ENCODE assay signal across 38 cellular contexts in the genomic region with DNA sequence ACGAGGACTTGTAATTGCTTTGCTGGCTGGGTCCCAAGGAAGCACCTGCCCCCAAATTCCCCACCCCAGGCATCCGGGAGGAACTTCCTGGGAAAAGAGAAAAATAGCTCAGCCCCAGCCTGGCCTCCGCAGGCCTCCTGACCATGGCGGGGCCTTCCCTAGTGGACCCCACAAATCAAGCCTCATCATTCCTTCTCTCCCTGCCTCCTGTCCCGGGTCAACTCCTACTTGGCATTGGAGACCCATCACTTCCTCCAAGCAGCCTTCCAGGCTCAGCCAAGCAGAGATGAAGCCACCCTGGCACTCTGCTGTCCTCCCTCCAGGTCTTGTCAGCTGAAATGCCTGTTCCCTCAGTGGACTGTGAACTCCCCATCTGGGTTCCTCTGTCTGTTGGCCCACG. TPM values are rescaled to one million over a fixed set of nuclear protein-coding genes. Genes with fewer than 3 reads are reported as not detected.
"Had no signal": no experiment of that assay in that cellular context is flagged by ENCODE, and none has a peak within 500 bp of the region (broad histone marks: within the 10 kb centered on the region; RNA-seq: fewer than 3 reads in every experiment).

No MANE protein-coding gene starts in this region.

- H3K4me1 ChIP-seq: adrenal gland, body of pancreas had no signal

- H3K36me3 Mint-ChIP-seq: activated CD4-positive, alpha-beta memory T cell treated with anti-CD3 and anti-CD28 coated beads for 36 hours; activated naive CD4-positive, alpha-beta T cell treated with anti-CD3 and anti-CD28 coated beads, Interleukin-2, amount 50 U/mL, for 72 hours; activated naive CD8-positive, alpha-beta T cell treated with anti-CD3 and anti-CD28 coated beads for 36 hours; T-cell had no signal

- H3K9me3 ChIP-seq: adrenal gland, body of pancreas had no signal

- DNase-seq: activated B cell treated with CpG ODN at 0.5 μM for 24 hours; activated CD4-positive, alpha-beta memory T cell treated with anti-CD3 and anti-CD28 coated beads for 36 hours; activated CD4-positive, alpha-beta T cell treated with anti-CD3 and anti-CD28 coated beads for 4 hours; activated CD4-positive, alpha-beta T cell treated with anti-CD3 and anti-CD28 coated beads, Interleukin-2, amount 10 ng/mL, durations not matched to agents 24 days and 14 days; activated CD4-positive, alpha-beta T cell treated with anti-CD3 and anti-CD28 coated beads, Interleukin-2, amount 50 U/mL, for 1 hour; activated CD4-positive, alpha-beta T cell treated with anti-CD3 and anti-CD28 coated beads, Interleukin-2, amount 50 U/mL, for 4 hours; activated CD4-positive, CD25-positive, alpha-beta regulatory T cell treated with anti-CD3 and anti-CD28 coated beads, Interleukin-2, amount 50 U/mL, for 72 hours; activated CD8-positive, alpha-beta memory T cell treated with anti-CD3 and anti-CD28 coated beads, Interleukin-2, amount 50 U/mL, for 4 hours; activated CD8-positive, alpha-beta T cell treated with anti-CD3 and anti-CD28 coated beads for 36 hours; activated effector memory CD4-positive, alpha-beta T cell treated with anti-CD3 and anti-CD28 coated beads, Interleukin-2, amount 50 U/mL, for 16 hours; activated gamma-delta T cell treated with Interleukin-2 at 50 U/mL for 16 hours; activated naive CD4-positive, alpha-beta T cell; activated naive CD4-positive, alpha-beta T cell treated with anti-CD3 and anti-CD28 coated beads for 36 hours; activated naive CD4-positive, alpha-beta T cell treated with anti-CD3 and anti-CD28 coated beads, Interleukin-2, amount 50 U/mL, for 16 hours; activated naive CD8-positive, alpha-beta T cell treated with anti-CD3 and anti-CD28 coated beads for 36 hours; activated T-cell treated with anti-CD3 and anti-CD28 coated beads for 4 hours; activated T-cell treated with anti-CD3 and anti-CD28 coated beads, Interleukin-2, amount 50 U/mL, for 1 hour; activated T-cell treated with anti-CD3 and anti-CD28 coated beads, Interleukin-2, amount 50 U/mL, for 4 hours; activated T-cell treated with anti-CD3 and anti-CD28 coated beads, Interleukin-2, amount 50 U/mL, for 72 hours; adrenal gland; amniotic stem cell; aorta; body of pancreas; brain microvascular endothelial cell; caudate nucleus; T-cell; T-helper 17 cell had no signal

- H3K4me1 Mint-ChIP-seq: activated B cell treated with CpG ODN at 0.5 μM for 24 hours; activated CD4-positive, alpha-beta T cell treated with anti-CD3 and anti-CD28 coated beads, Interleukin-2, amount 10 ng/mL, durations not matched to agents 24 days and 14 days; activated naive CD8-positive, alpha-beta T cell treated with anti-CD3 and anti-CD28 coated beads for 36 hours; activated T-helper 17 cell treated with anti-CD3 and anti-CD28 coated beads, Interleukin-2, amount 50 U/mL, for 72 hours; central memory CD8-positive, alpha-beta T cell; T-cell; T-helper 17 cell had no signal

- H3K36me3 ChIP-seq: adrenal gland, brain microvascular endothelial cell, cardiac muscle cell had no signal

- H3K27me3 Mint-ChIP-seq: activated B cell treated with CpG ODN at 0.5 μM for 24 hours; activated CD4-positive, alpha-beta T cell treated with anti-CD3 and anti-CD28 coated beads, Interleukin-2, amount 10 ng/mL, durations not matched to agents 24 days and 14 days; activated CD8-positive, alpha-beta T cell treated with anti-CD3 and anti-CD28 coated beads for 36 hours; activated naive CD8-positive, alpha-beta T cell treated with anti-CD3 and anti-CD28 coated beads for 36 hours; activated T-helper 17 cell treated with anti-CD3 and anti-CD28 coated beads, Interleukin-2, amount 50 U/mL, for 72 hours had no signal

- H3K4me3 ChIP-seq: adrenal gland, body of pancreas, cardiac muscle cell had no signal

- H3K27ac Mint-ChIP-seq: activated B cell treated with CpG ODN at 0.5 μM for 24 hours; activated CD4-positive, alpha-beta memory T cell treated with anti-CD3 and anti-CD28 coated beads for 36 hours; activated CD4-positive, alpha-beta T cell treated with anti-CD3 and anti-CD28 coated beads, Interleukin-2, amount 10 ng/mL, durations not matched to agents 24 days and 14 days; activated CD8-positive, alpha-beta T cell treated with anti-CD3 and anti-CD28 coated beads for 36 hours; activated naive CD4-positive, alpha-beta T cell treated with anti-CD3 and anti-CD28 coated beads for 36 hours; activated naive CD4-positive, alpha-beta T cell treated with anti-CD3 and anti-CD28 coated beads, Interleukin-2, amount 50 U/mL, for 72 hours; activated naive CD8-positive, alpha-beta T cell treated with anti-CD3 and anti-CD28 coated beads for 36 hours; activated T-cell treated with anti-CD3 and anti-CD28 coated beads, Interleukin-2, amount 50 U/mL, for 72 hours; activated T-helper 1 cell treated with anti-CD3 and anti-CD28 coated beads, Interleukin-12 subunit alpha, Interleukin-12 subunit beta, Interleukin-2, Interleukin-4 antibody, amounts not matched to agents 30 ng/mL and 10 ng/mL and 1 ng/mL, durations not matched to agents 14 hours and 24 hours and 36 hours; activated T-helper 17 cell treated with anti-CD3 and anti-CD28 coated beads, Interleukin-2, amount 50 U/mL, for 72 hours; T-cell; T-helper 17 cell had no signal

- FAIRE-seq: astrocyte, bronchial epithelial cell, TTC549 had no signal

- H3K27ac ChIP-seq: adrenal gland, body of pancreas, brain microvascular endothelial cell, cardiac muscle cell, VCaP had no signal

- ATAC-seq: activated CD8-positive, alpha-beta T cell treated with anti-CD3 and anti-CD28 coated beads for 36 hours; activated naive CD4-positive, alpha-beta T cell treated with anti-CD3 and anti-CD28 coated beads, Interleukin-2, amount 50 U/mL, for 72 hours; activated T-cell treated with anti-CD3 and anti-CD28 coated beads, Interleukin-2, amount 50 U/mL, for 4 hours; activated T-cell treated with anti-CD3 and anti-CD28 coated beads, Interleukin-2, amount 50 U/mL, for 72 hours; activated T-helper 17 cell treated with anti-CD3 and anti-CD28 coated beads, Interleukin-2, amount 50 U/mL, for 72 hours; body of pancreas; T-cell; T-helper 17 cell had no signal

- H3K27me3 ChIP-seq: adrenal gland, body of pancreas, brain microvascular endothelial cell, cardiac muscle cell had no signal

- H3K9me3 Mint-ChIP-seq: activated B cell treated with CpG ODN at 0.5 μM for 24 hours; activated CD4-positive, alpha-beta memory T cell treated with anti-CD3 and anti-CD28 coated beads for 36 hours; activated CD4-positive, alpha-beta T cell treated with anti-CD3 and anti-CD28 coated beads, Interleukin-2, amount 10 ng/mL, durations not matched to agents 24 days and 14 days; activated CD8-positive, alpha-beta T cell treated with anti-CD3 and anti-CD28 coated beads for 36 hours; activated naive CD4-positive, alpha-beta T cell treated with anti-CD3 and anti-CD28 coated beads for 36 hours; activated naive CD8-positive, alpha-beta T cell treated with anti-CD3 and anti-CD28 coated beads for 36 hours; activated T-cell treated with anti-CD3 and anti-CD28 coated beads, Interleukin-2, amount 50 U/mL, for 4 hours; activated T-cell treated with anti-CD3 and anti-CD28 coated beads, Interleukin-2, amount 50 U/mL, for 72 hours; activated T-helper 1 cell treated with anti-CD3 and anti-CD28 coated beads, Interleukin-12 subunit alpha, Interleukin-12 subunit beta, Interleukin-2, Interleukin-4 antibody, amounts not matched to agents 30 ng/mL and 10 ng/mL and 1 ng/mL, durations not matched to agents 14 hours and 24 hours and 36 hours; activated T-helper 17 cell treated with anti-CD3 and anti-CD28 coated beads, Interleukin-2, amount 50 U/mL, for 72 hours; central memory CD8-positive, alpha-beta T cell; T-cell had no signal

- H3K4me3 Mint-ChIP-seq: activated B cell treated with CpG ODN at 0.5 μM for 24 hours; activated CD4-positive, alpha-beta memory T cell treated with anti-CD3 and anti-CD28 coated beads for 36 hours; activated CD4-positive, alpha-beta T cell treated with anti-CD3 and anti-CD28 coated beads, Interleukin-2, amount 10 ng/mL, durations not matched to agents 24 days and 14 days; activated CD8-positive, alpha-beta T cell treated with anti-CD3 and anti-CD28 coated beads for 36 hours; activated naive CD4-positive, alpha-beta T cell treated with anti-CD3 and anti-CD28 coated beads for 36 hours; activated naive CD8-positive, alpha-beta T cell treated with anti-CD3 and anti-CD28 coated beads for 36 hours; activated T-cell treated with anti-CD3 and anti-CD28 coated beads, Interleukin-2, amount 50 U/mL, for 4 hours; activated T-cell treated with anti-CD3 and anti-CD28 coated beads, Interleukin-2, amount 50 U/mL, for 72 hours; activated T-helper 1 cell treated with anti-CD3 and anti-CD28 coated beads, Interleukin-12 subunit alpha, Interleukin-12 subunit beta, Interleukin-2, Interleukin-4 antibody, amounts not matched to agents 30 ng/mL and 10 ng/mL and 1 ng/mL, durations not matched to agents 14 hours and 24 hours and 36 hours; activated T-helper 17 cell treated with anti-CD3 and anti-CD28 coated beads, Interleukin-2, amount 50 U/mL, for 72 hours; central memory CD8-positive, alpha-beta T cell; T-cell; T-helper 17 cell had no signal

RNA-seq across cellular contexts. Expression of gene AJAP1, which starts 38.0 kb away (rescaled TPM):
- total RNA-seq: activated B cell treated with CpG ODN at 0.5 μM for 24 hours; activated CD4-positive, alpha-beta memory T cell treated with anti-CD3 and anti-CD28 coated beads for 36 hours; activated CD4-positive, alpha-beta T cell treated with anti-CD3 and anti-CD28 coated beads, Interleukin-2, amount 10 ng/mL, durations not matched to agents 24 days and 14 days; activated CD8-positive, alpha-beta memory T cell treated with anti-CD3 and anti-CD28 coated beads for 36 hours; activated naive CD8-positive, alpha-beta T cell treated with anti-CD3 and anti-CD28 coated beads for 36 hours; activated T-helper 1 cell treated with anti-CD3 and anti-CD28 coated beads, Interleukin-12 subunit alpha, Interleukin-12 subunit beta, Interleukin-2, Interleukin-4 antibody, amounts not matched to agents 30 ng/mL and 10 ng/mL and 1 ng/mL, durations not matched to agents 14 hours and 24 hours and 36 hours; activated T-helper 17 cell treated with anti-CD3 and anti-CD28 coated beads, Interleukin-2, amount 50 U/mL, for 72 hours; cardiac muscle cell; T-helper 1 cell treated with Interleukin-12 subunit alpha and Interleukin-12 subunit beta and Interleukin-4 antibody, amounts not matched to agents 30 ng/mL and 1 ng/mL, for 36 hours; T-helper 17 cell had no signal
- polyA plus RNA-seq: aorta, cardiac muscle cell had no signal
